11 cellular contexts compared by ENCODE assay signal in the genomic region with DNA sequence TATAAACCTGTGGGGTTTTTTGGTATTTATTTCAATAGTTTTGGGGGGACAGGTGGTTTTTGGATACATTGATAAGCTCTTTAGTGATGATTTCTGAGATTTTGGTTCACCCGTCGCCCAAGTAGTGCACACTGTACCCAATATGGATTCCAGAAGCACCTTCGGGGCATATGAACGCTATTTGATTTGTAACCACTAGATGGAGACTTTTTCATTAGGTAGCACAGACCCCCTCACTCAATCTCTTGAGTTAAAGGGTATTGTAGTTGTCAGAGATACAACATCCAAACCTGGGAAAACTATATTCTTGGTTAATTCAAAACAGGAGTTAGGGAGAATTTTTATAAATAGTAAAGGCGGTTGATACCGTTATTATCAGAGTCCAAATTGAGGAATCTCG.
DNase-seq lines count a peak whose midpoint lies in the region; ATAC-seq, FAIRE-seq and TF ChIP-seq lines count a peak whose summit lies in the region.
"Had no signal": no experiment of that assay in that cellular context is flagged by ENCODE, and none has a peak within 500 bp of the region (broad histone marks: within the 10 kb centered on the region; RNA-seq: fewer than 3 reads in every experiment).

No MANE protein-coding gene starts in this region.

- H3K27ac Mint-ChIP-seq in astrocyte (ENCODE audit: unreplicated experiment) (no peak overlapping the region), osteocyte (ENCODE audit: unreplicated experiment) (no peak overlapping the region)

- no peaks in the 10 kb centered on the region for H4K20me1 ChIP-seq in astrocyte (ENCODE audit: insufficient read depth, low read length)

- peak; percentile 1 to 63 (median 7) for DNase-seq in NCI-H1417 (lab: John Stamatoyannopoulos, UW)
- no peak for DNase-seq in NCI-H1417 treated with DMSO at 0.1 percent for 48 hours (lab: John Stamatoyannopoulos, UW)
- peak; percentile 16 for DNase-seq in NB4 (ENCODE audit: low read depth)
- no peak for DNase-seq in astrocyte (ENCODE audit: low read depth)
- no peak for DNase-seq in osteocyte (ENCODE audit: extremely low spot score, unreplicated experiment)
- DNase-seq in activated CD4-positive, CD25-positive, alpha-beta regulatory T cell (lab: John Stamatoyannopoulos, UW) = no peak

- no peaks in the 10 kb centered on the region for H3K27me3 ChIP-seq in astrocyte (ENCODE audit: insufficient read depth, low read length)

- H3K36me3 Mint-ChIP-seq in astrocyte (ENCODE audit: low read depth, unreplicated experiment) (no peaks in the 10 kb centered on the region), osteocyte (ENCODE audit: unreplicated experiment) (no peaks in the 10 kb centered on the region)

- no peak overlapping the region for H3K9ac ChIP-seq in astrocyte (ENCODE audit: low read length)

- H3K9me3 Mint-ChIP-seq in astrocyte (ENCODE audit: unreplicated experiment) (peaks cover 3% of the 10 kb centered on the region), osteocyte (ENCODE audit: unreplicated experiment) (peaks cover 40% of the 10 kb centered on the region)

- TF ChIP-seq POLR2A in NB4 (IDR thresholded peaks at IDR 0.05; ENCODE audit: extremely low read depth, insufficient read length) = no peak

- no peak overlapping the region for H2AFZ ChIP-seq in astrocyte (ENCODE audit: low read depth, low read length)

- FAIRE-seq in astrocyte (lab: Jason Lieb, UNC) = peak; percentile 65
- FAIRE-seq: bronchial epithelial cell, TTC549 had no signal

- H3K9me3 ChIP-seq in astrocyte (ENCODE audit: insufficient read depth, low read depth, low read length) = no peaks in the 10 kb centered on the region

- H3K27ac ChIP-seq in astrocyte (ENCODE audit: low read depth, low read length) = no peak overlapping the region
- H3K27ac ChIP-seq: skin epidermis had no signal

- H3K4me3 ChIP-seq in NB4 (ENCODE audit: low read depth, low read length) (no peak overlapping the region), astrocyte (ENCODE audit: insufficient read depth, low read depth, low read length) (no peak overlapping the region)
- H3K4me3 ChIP-seq: skin epidermis had no signal

- ATAC-seq in GM19463 (IDR thresholded peaks at IDR 0.05; ENCODE audit: unreplicated experiment) (no peak), GM18519 (IDR thresholded peaks at IDR 0.05; ENCODE audit: low FRiP score, unreplicated experiment) (no peak)

- no peaks in the 10 kb centered on the region for H3K4me1 Mint-ChIP-seq in astrocyte (ENCODE audit: low read depth, unreplicated experiment)
- H3K4me1 Mint-ChIP-seq in osteocyte (ENCODE audit: unreplicated experiment) = no peaks in the 10 kb centered on the region

- H3K4me3 Mint-ChIP-seq in astrocyte (ENCODE audit: unreplicated experiment) = no peak overlapping the region
- no peak overlapping the region for H3K4me3 Mint-ChIP-seq in osteocyte (ENCODE audit: unreplicated experiment)

- no peak overlapping the region for H3K4me2 ChIP-seq in astrocyte (ENCODE audit: low read length)

- H3K27me3 Mint-ChIP-seq in astrocyte (ENCODE audit: low read depth, unreplicated experiment) (no peaks in the 10 kb centered on the region), osteocyte (ENCODE audit: unreplicated experiment) (no peaks in the 10 kb centered on the region)

- TF ChIP-seq CTCF in NB4 (IDR thresholded peaks at IDR 0.05; ENCODE audit: low read depth, low read length) = no peak
- peak; percentile 20 for TF ChIP-seq CTCF in astrocyte (IDR thresholded peaks at IDR 0.05; ENCODE audit: insufficient read depth, low read depth, low read length)
- TF ChIP-seq CTCF in osteocyte (IDR thresholded peaks at IDR 0.05) = peak; percentile 43

- H3K79me2 ChIP-seq in astrocyte (ENCODE audit: insufficient read depth, low read length) = no peaks in the 10 kb centered on the region

- H3K4me1 ChIP-seq in astrocyte (ENCODE audit: insufficient read depth, low read length) = no peaks in the 10 kb centered on the region

- no peaks in the 10 kb centered on the region for H3K36me3 ChIP-seq in astrocyte (ENCODE audit: insufficient read depth, low read length)

Comparison
In these comparisons a context has a peak if more than half of its experiments do, and no peak if none do; other contexts are left out.
1. DNase-seq: peak in NCI-H1417 (3 of 3) and NB4 (single experiment); none in NCI-H1417 treated with DMSO at 0.1 percent for 48 hours (single experiment), astrocyte (single experiment), osteocyte (single experiment) and activated CD4-positive, CD25-positive, alpha-beta regulatory T cell (0 of 4).